ENCODE assay signal across 34 cellular contexts in genomic region chr3:85853805-85854204, GRCh38.
"Had no signal": no experiment of that assay in that cellular context is flagged by ENCODE, and none has a peak within 500 bp of the region (broad histone marks: within the 10 kb centered on the region; RNA-seq: fewer than 3 reads in every experiment).

No MANE protein-coding gene starts in this region.

- H3K4me2 ChIP-seq: KMS-11 had no signal

- H3K9me3 ChIP-seq: MG63 had no signal

- H3K36me3 ChIP-seq: MG63 had no signal

- H3K27me3 ChIP-seq: MG63 had no signal

- H3K4me3 ChIP-seq: MG63 had no signal

- H3K27ac ChIP-seq: KMS-11 had no signal

- H3K9ac ChIP-seq: KMS-11 had no signal

- DNase-seq: Karpas-422, Kasumi-1, MG63, MM.1S, MV-4-11, NCI-H1048, NCI-H1092, NCI-H1092 treated with DMSO at 0.1 percent for 48 hours, NCI-H1105, NCI-H1105 treated with DMSO at 0.1 percent for 48 hours, NCI-H1417, NCI-H1417 treated with DMSO at 0.1 percent for 48 hours, NCI-H1436, NCI-H1436 treated with DMSO at 0.1 percent for 48 hours, NCI-H146, NCI-H1694, NCI-H1694 treated with DMSO at 0.1 percent for 48 hours, NCI-H187, NCI-H187 treated with DMSO at 0.1 percent for 48 hours, NCI-H1930, NCI-H2029, NCI-H2029 treated with DMSO at 0.1 percent for 48 hours, NCI-H2081, NCI-H2081 treated with DMSO at 0.1 percent for 48 hours, NCI-H2107, NCI-H2171, NCI-H2171 treated with DMSO at 0.1 percent for 48 hours, NCI-H2227 treated with DMSO at 0.1 percent for 48 hours, NCI-H226, NCI-H446, NCI-H446 treated with DMSO at 0.1 percent for 48 hours, NCI-H510A, NCI-H510A treated with DMSO at 0.1 percent for 48 hours had no signal
